8 cellular contexts compared by ENCODE assay signal in the genomic region with DNA sequence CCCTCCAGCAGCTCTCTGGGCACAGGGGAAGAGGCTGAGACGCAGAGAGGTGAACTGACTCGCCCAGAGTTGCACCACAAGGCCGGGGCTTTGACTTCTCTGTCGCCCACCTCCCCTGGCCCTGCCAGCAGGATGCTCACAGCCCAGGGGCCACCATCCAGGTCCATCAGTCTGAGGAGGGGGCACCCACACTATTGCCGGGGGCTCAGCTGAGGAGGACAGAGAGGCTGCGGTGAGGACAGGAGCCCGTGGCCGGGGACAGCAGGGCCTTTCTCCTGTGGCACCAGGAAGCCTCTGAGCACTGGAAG. TPM values are rescaled to one million over a fixed set of nuclear protein-coding genes. Genes with fewer than 3 reads are reported as not detected.
DNase-seq lines count a peak whose midpoint lies in the region; TF ChIP-seq lines count a peak whose summit lies in the region.

No MANE protein-coding gene starts in this region.

- peak overlapping the region; percentile 29 to 91 (median 90) for H3K27ac Mint-ChIP-seq in IgD-negative memory B cell
- H3K27ac Mint-ChIP-seq in chondrocyte (ENCODE audit: unreplicated experiment) = peak overlapping the region; percentile 81

- no peak for DNase-seq in chondrocyte (ENCODE audit: low spot score)
- DNase-seq in head of caudate nucleus = no peak
- DNase-seq in NCI-H82 treated with DMSO at 0.1 percent for 48 hours (lab: John Stamatoyannopoulos, UW; ENCODE audit: unreplicated experiment) = no peak
- no peak for DNase-seq in HuH-7 (ENCODE audit: low spot score)
- no peak for DNase-seq in LoVo (ENCODE audit: low spot score)

- H3K4me1 Mint-ChIP-seq in IgD-negative memory B cell (peaks cover 39 to 43% (median 41%) of the 10 kb centered on the region in 3 donors), chondrocyte (ENCODE audit: low read depth) (peaks cover 47% of the 10 kb centered on the region)

- H3K27ac ChIP-seq in ACC112 (ENCODE audit: low read depth, low read length) (peak overlapping the region; percentile 63), neutrophil (peak overlapping the region; percentile 51)

- H3K27me3 ChIP-seq in ACC112 (ENCODE audit: insufficient read depth, low read length) (no peaks in the 10 kb centered on the region), neutrophil (no peaks in the 10 kb centered on the region)

- H3K9me3 ChIP-seq in neutrophil = no peaks in the 10 kb centered on the region

- intact Hi-C loops in head of caudate nucleus (cut with DNase I) = loop anchor here (5.0 kb wide), 1 partner anchor 131 kb away; no protein-coding TSS in a partner anchor

- H3K79me2 ChIP-seq in ACC112 (ENCODE audit: control insufficient read depth, insufficient read depth, low read length, unreplicated experiment) = no peaks in the 10 kb centered on the region

- no peak overlapping the region for H3K4me3 ChIP-seq in ACC112 (ENCODE audit: low read depth, low read length)
- H3K4me3 ChIP-seq in neutrophil (ENCODE audit: low read depth in 1 of 2, low read length in 1 of 2) = no peak overlapping the region

- H3K4me3 Mint-ChIP-seq in IgD-negative memory B cell (peak overlapping the region in 1 of 4 donors; percentile 52), chondrocyte (ENCODE audit: unreplicated experiment) (no peak overlapping the region)

- TF ChIP-seq CTCF in chondrocyte (IDR thresholded peaks at IDR 0.05) (no peak), neutrophil (IDR thresholded peaks at IDR 0.05) (no peak)

- H2AFZ ChIP-seq in ACC112 (ENCODE audit: low read length, unreplicated experiment) = peak overlapping the region; percentile 21

- H3K36me3 ChIP-seq in ACC112 (ENCODE audit: insufficient read depth, low read length) (peaks cover 3% of the 10 kb centered on the region; the same call in 1 of the 2 replicates), neutrophil (peaks cover 14% of the 10 kb centered on the region)

- H3K9me3 Mint-ChIP-seq in IgD-negative memory B cell (no peaks in the 10 kb centered on the region), chondrocyte (ENCODE audit: low read depth) (no peaks in the 10 kb centered on the region)

- H3K27me3 Mint-ChIP-seq in IgD-negative memory B cell (peaks cover 1% of the 10 kb centered on the region), chondrocyte (ENCODE audit: low read depth) (no peaks in the 10 kb centered on the region)

- H3K4me1 ChIP-seq in ACC112 (ENCODE audit: control insufficient read depth, insufficient read depth, low read length, unreplicated experiment) (peaks cover 15% of the 10 kb centered on the region), neutrophil (ENCODE audit: control insufficient read depth in 1 of 2, insufficient read depth in 1 of 2, low read depth in 1 of 2, low read length in 1 of 2) (peaks cover 40 to 42% of the 10 kb centered on the region in 2 experiments)

- H3K36me3 Mint-ChIP-seq in IgD-negative memory B cell (peaks cover 3% of the 10 kb centered on the region), chondrocyte (ENCODE audit: low read depth) (peaks cover 2% of the 10 kb centered on the region)

RNA-seq across cellular contexts. Expression of a gene that starts 32.6 kb away (rescaled TPM):
- 4.8 TPM for polyA plus RNA-seq in IgD-negative memory B cell
- total RNA-seq in chondrocyte = 4.4 to 9.3 TPM (median 5.6 TPM) in 3 replicates

RNA-seq across cellular contexts. Expression of a gene that starts 32.7 kb away (rescaled TPM):
- polyA plus RNA-seq in IgD-negative memory B cell = 78.1 TPM
- total RNA-seq in chondrocyte = 19.6 to 23.2 TPM (median 21.2 TPM) in 3 replicates
